10 cellular contexts compared by ENCODE assay signal in genomic region chr5:152527358-152528048, GRCh38.
DNase-seq lines count a peak whose midpoint lies in the region; ATAC-seq, FAIRE-seq and TF ChIP-seq lines count a peak whose summit lies in the region.
"Had no signal": no experiment of that assay in that cellular context is flagged by ENCODE, and none has a peak within 500 bp of the region (broad histone marks: within the 10 kb centered on the region; RNA-seq: fewer than 3 reads in every experiment).

No MANE protein-coding gene starts in this region.

- peak; percentile 7 for DNase-seq in GM03348 (ENCODE audit: low spot score)
- DNase-seq in activated CD8-positive, alpha-beta T cell treated with anti-CD3 and anti-CD28 coated beads, Interleukin-2, amount 10 ng/mL, durations not matched to agents 7 days and 5 days: no peak
- no peak for DNase-seq in RCC 7860 (ENCODE audit: low spot score)
- no peak for DNase-seq in stimulated activated CD4-positive, alpha-beta T cell treated with anti-CD3 and anti-CD28 coated beads, Interleukin-4, amount 100 ng/mL, for 24 hours
- DNase-seq in NCI-H2029 treated with DMSO at 0.1 percent for 48 hours (lab: John Stamatoyannopoulos, UW): no peak
- DNase-seq in mucosa of descending colon: no peak
- DNase-seq: DMS79 treated with DMSO at 0.1 percent for 48 hours had no signal

- no peaks in the 10 kb centered on the region for H3K4me1 ChIP-seq in mucosa of descending colon (ENCODE audit: low read depth)

- CTCF ChIA-PET in activated CD8-positive, alpha-beta T cell treated with anti-CD3 and anti-CD28 coated beads, Interleukin-2, amount 10 ng/mL, durations not matched to agents 7 days and 5 days (lab: Charles Lee): interaction anchor here (1.6 to 2.9 kb wide), 2 partner anchors 13 to 1437 kb away, joined by 4 to 8 read pairs; no protein-coding TSS in a partner anchor

- ATAC-seq in GM19328 (IDR thresholded peaks at IDR 0.05; ENCODE audit: unreplicated experiment) (peak; percentile 45), HG02981 (IDR thresholded peaks at IDR 0.05; ENCODE audit: unreplicated experiment) (peak; percentile 73), mucosa of descending colon (no peak)
- peak; percentile 79 for ATAC-seq in activated CD8-positive, alpha-beta T cell treated with anti-CD3 and anti-CD28 coated beads, Interleukin-2, amount 10 ng/mL, durations not matched to agents 7 days and 5 days

- no peak overlapping the region for H3K4me3 Mint-ChIP-seq in activated CD8-positive, alpha-beta T cell treated with anti-CD3 and anti-CD28 coated beads, Interleukin-2, amount 10 ng/mL, durations not matched to agents 7 days and 5 days

- H3K4me3 ChIP-seq in mucosa of descending colon: no peak overlapping the region

- no peaks in the 10 kb centered on the region for H3K36me3 ChIP-seq in mucosa of descending colon (ENCODE audit: low read depth)

- peaks cover 8% of the 10 kb centered on the region for H3K36me3 Mint-ChIP-seq in activated CD8-positive, alpha-beta T cell treated with anti-CD3 and anti-CD28 coated beads, Interleukin-2, amount 10 ng/mL, durations not matched to agents 7 days and 5 days (ENCODE audit: low read depth)

- FAIRE-seq in RCC 7860 (lab: Jason Lieb, UNC): no peak
- FAIRE-seq: TTC549 had no signal

- H3K27ac Mint-ChIP-seq in activated CD8-positive, alpha-beta T cell treated with anti-CD3 and anti-CD28 coated beads, Interleukin-2, amount 10 ng/mL, durations not matched to agents 7 days and 5 days: peak overlapping the region; percentile 82

- no peak for TF ChIP-seq CTCF in mucosa of descending colon (IDR thresholded peaks at IDR 0.05)

- H3K27me3 Mint-ChIP-seq in activated CD8-positive, alpha-beta T cell treated with anti-CD3 and anti-CD28 coated beads, Interleukin-2, amount 10 ng/mL, durations not matched to agents 7 days and 5 days (ENCODE audit: low read depth): peaks cover 20% of the 10 kb centered on the region

- peaks cover 19% of the 10 kb centered on the region for H3K4me1 Mint-ChIP-seq in activated CD8-positive, alpha-beta T cell treated with anti-CD3 and anti-CD28 coated beads, Interleukin-2, amount 10 ng/mL, durations not matched to agents 7 days and 5 days (ENCODE audit: low read depth)

- no peaks in the 10 kb centered on the region for H3K9me3 Mint-ChIP-seq in activated CD8-positive, alpha-beta T cell treated with anti-CD3 and anti-CD28 coated beads, Interleukin-2, amount 10 ng/mL, durations not matched to agents 7 days and 5 days (ENCODE audit: insufficient read depth)

- intact Hi-C loops in mucosa of descending colon (cut with DNase I, micrococcal nuclease): no loop called here

- H3K9me3 ChIP-seq in mucosa of descending colon: no peaks in the 10 kb centered on the region

- POLR2A ChIA-PET in activated CD8-positive, alpha-beta T cell treated with anti-CD3 and anti-CD28 coated beads, Interleukin-2, amount 10 ng/mL, durations not matched to agents 7 days and 5 days (lab: Charles Lee): no interaction called here
